ENCODE assay signal across 23 cellular contexts in the genomic region with DNA sequence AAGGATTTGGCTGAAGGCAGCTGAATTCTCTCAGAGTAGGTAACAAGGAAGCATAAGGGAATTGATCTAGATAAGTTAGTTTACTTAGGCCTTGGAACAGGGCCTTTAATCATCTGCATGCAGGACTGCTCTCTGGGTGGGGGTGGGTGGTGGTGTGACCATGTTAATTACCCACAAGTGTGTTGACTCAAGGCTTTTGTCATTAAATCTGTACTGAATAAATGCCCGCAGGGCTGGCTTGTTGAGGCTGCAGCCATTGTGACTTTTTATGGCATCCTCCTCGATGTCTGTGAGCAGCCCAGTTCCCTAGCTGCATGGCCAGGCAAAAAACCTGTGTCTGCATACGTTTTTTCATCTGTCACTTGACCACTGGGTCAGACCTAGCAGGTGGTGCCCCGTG.
"Had no signal": no experiment of that assay in that cellular context is flagged by ENCODE, and none has a peak within 500 bp of the region (broad histone marks: within the 10 kb centered on the region; RNA-seq: fewer than 3 reads in every experiment).

No MANE protein-coding gene starts in this region.

- H3K27ac Mint-ChIP-seq: activated B cell treated with CpG ODN at 0.5 μM for 24 hours; activated naive CD8-positive, alpha-beta T cell treated with anti-CD3 and anti-CD28 coated beads for 36 hours; effector memory CD8-positive, alpha-beta T cell; natural killer cell; type B pancreatic cell had no signal

- DNase-seq: activated B cell treated with CpG ODN at 0.5 μM for 24 hours; activated CD4-positive, alpha-beta T cell treated with anti-CD3 and anti-CD28 coated beads for 4 hours; activated CD4-positive, alpha-beta T cell treated with anti-CD3 and anti-CD28 coated beads, Interleukin-2, amount 50 U/mL, for 48 hours; activated naive CD4-positive, alpha-beta T cell treated with Interleukin-2 at 50 U/mL for 16 hours; activated naive CD8-positive, alpha-beta T cell treated with anti-CD3 and anti-CD28 coated beads for 36 hours; activated T-cell treated with anti-CD3 and anti-CD28 coated beads, Interleukin-2, amount 50 U/mL, for 48 hours; central memory CD4-positive, alpha-beta T cell; effector memory CD8-positive, alpha-beta T cell; glutamatergic neuron; islet precursor cell; left cardiac atrium; midbrain; natural killer cell; ovary; spleen; stimulated activated CD4-positive, alpha-beta T cell treated with anti-CD3 and anti-CD28 coated beads, Interleukin-4, amount 100 ng/mL, for 1 hour; stimulated activated naive CD4-positive, alpha-beta T cell treated with Interleukin-2 at 50 U/mL for 16 hours had no signal

- H3K4me3 Mint-ChIP-seq: activated B cell treated with CpG ODN at 0.5 μM for 24 hours; activated naive CD8-positive, alpha-beta T cell treated with anti-CD3 and anti-CD28 coated beads for 36 hours; effector memory CD8-positive, alpha-beta T cell; natural killer cell; type B pancreatic cell had no signal

- H3K4me1 ChIP-seq: prostate gland, spleen, vagina had no signal

- H3K27me3 Mint-ChIP-seq: type B pancreatic cell had no signal

- H3K36me3 Mint-ChIP-seq: activated naive CD8-positive, alpha-beta T cell treated with anti-CD3 and anti-CD28 coated beads for 36 hours; natural killer cell; type B pancreatic cell had no signal

- H3K36me3 ChIP-seq: neutrophil, ovary, prostate gland, spleen, thoracic aorta, vagina had no signal

- H3K4me1 Mint-ChIP-seq: activated B cell treated with CpG ODN at 0.5 μM for 24 hours; activated naive CD8-positive, alpha-beta T cell treated with anti-CD3 and anti-CD28 coated beads for 36 hours; natural killer cell had no signal

- H3K27ac ChIP-seq: hepatocyte, neutrophil, ovary, prostate gland, spleen, thoracic aorta, vagina had no signal

- H3K27me3 ChIP-seq: hepatocyte, neutrophil, ovary, spleen, vagina had no signal

- H3K9me3 ChIP-seq: neutrophil, ovary, prostate gland, thoracic aorta, vagina had no signal

- H3K4me3 ChIP-seq: hepatocyte, ovary, prostate gland, spleen, thoracic aorta, vagina had no signal
